In genomic region chr4:103108547-103108946, GRCh38 we compare ENCODE assay signal across 7 cellular contexts.
"Had no signal": no experiment of that assay in that cellular context is flagged by ENCODE, and none has a peak within 500 bp of the region (broad histone marks: within the 10 kb centered on the region; RNA-seq: fewer than 3 reads in every experiment).

No MANE protein-coding gene starts in this region.

- DNase-seq: GDM1, GF-D8 had no signal

- H3K4me3 ChIP-seq: GM12878 had no signal

- FAIRE-seq: GM12878, GM12891, GM12892, GM18507, GM19239 had no signal

- ATAC-seq: GM12878 had no signal
